ENCODE assay signal across 11 cellular contexts in genomic region chr14:50082308-50082742, GRCh38. TPM values are rescaled to one million over a fixed set of nuclear protein-coding genes. Genes with fewer than 3 reads are reported as not detected.
DNase-seq lines count a peak whose midpoint lies in the region; ATAC-seq and TF ChIP-seq lines count a peak whose summit lies in the region.
"Had no signal": no experiment of that assay in that cellular context is flagged by ENCODE, and none has a peak within 500 bp of the region (broad histone marks: within the 10 kb centered on the region; RNA-seq: fewer than 3 reads in every experiment).

No MANE protein-coding gene starts in this region.

- CTCF ChIA-PET in activated CD8-positive, alpha-beta T cell treated with anti-CD3 and anti-CD28 coated beads for 36 hours (lab: Charles Lee): interaction anchor here (0.6 to 3.4 kb wide), 20 partner anchors 10 to 229 kb away, joined by 3 to 30 read pairs (median 6); no protein-coding TSS in a partner anchor

- H3K27ac ChIP-seq in esophagus (ENCODE audit: low read depth in 2 of 2, low read length in 1 of 2) (peak overlapping the region; percentile 71 to 82), endodermal cell (ENCODE audit: low read depth, low read length) (no peak overlapping the region)
- H3K27ac ChIP-seq: brain microvascular endothelial cell had no signal

- H3K36me3 ChIP-seq in esophagus (ENCODE audit: control insufficient read depth in 2 of 2, insufficient read depth in 2 of 2, low read length in 1 of 2): no peaks in the 10 kb centered on the region
- H3K36me3 ChIP-seq in endodermal cell (ENCODE audit: control insufficient read depth, insufficient read depth, low read length): no peaks in the 10 kb centered on the region
- H3K36me3 ChIP-seq: brain microvascular endothelial cell had no signal

- POLR2A ChIA-PET in activated CD8-positive, alpha-beta T cell treated with anti-CD3 and anti-CD28 coated beads for 36 hours (lab: Charles Lee): interaction anchor here (0.6 to 3.9 kb wide), 28 partner anchors 9 to 461 kb away, joined by 3 to 67 read pairs (median 6); partner anchors contain the start of genes ARF6 and VCPKMT

- H3K9ac ChIP-seq in endodermal cell (ENCODE audit: extremely low read depth, low read length, poor library complexity, severe bottlenecking): no peak overlapping the region

- H3K4me3 ChIP-seq in esophagus (ENCODE audit: low read depth in 1 of 2, low read length in 2 of 2): no peak overlapping the region
- H3K4me3 ChIP-seq in endodermal cell (ENCODE audit: low read length): no peak overlapping the region

- WGBS in esophagus, 2 donors: 40 to 46% methylated on average over 8 of the region's 8 CpGs
- 90 to 94% methylated on average over 5 to 8 of the region's 8 CpGs for WGBS in endodermal cell (ENCODE audit: insufficient coverage in 1 of 2, insufficient read length in 1 of 2), 2 experiments

- in situ Hi-C loops in G401 (cut with HindIII; ENCODE audit: low sequenced_read_pairs): no loop called here

- H3K27me3 Mint-ChIP-seq in IgD-negative memory B cell: peaks cover 1% of the 10 kb centered on the region
- H3K27me3 Mint-ChIP-seq in activated CD8-positive, alpha-beta T cell treated with anti-CD3 and anti-CD28 coated beads for 36 hours: no peaks in the 10 kb centered on the region
- peaks cover 3% of the 10 kb centered on the region for H3K27me3 Mint-ChIP-seq in endodermal cell (ENCODE audit: insufficient read depth)

- peaks cover 2% of the 10 kb centered on the region for H3K36me3 Mint-ChIP-seq in IgD-negative memory B cell
- H3K36me3 Mint-ChIP-seq in activated CD8-positive, alpha-beta T cell treated with anti-CD3 and anti-CD28 coated beads for 36 hours (ENCODE audit: low read depth): peaks cover 23% of the 10 kb centered on the region
- no peaks in the 10 kb centered on the region for H3K36me3 Mint-ChIP-seq in endodermal cell (ENCODE audit: low read depth)

- H3K9me3 ChIP-seq in esophagus (ENCODE audit: control insufficient read depth in 2 of 2, insufficient read depth in 1 of 2, low read depth in 1 of 2, low read length in 1 of 2) (no peaks in the 10 kb centered on the region), endodermal cell (ENCODE audit: control insufficient read depth, low read length) (no peaks in the 10 kb centered on the region)

- H3K4me3 Mint-ChIP-seq in IgD-negative memory B cell (peak overlapping the region; percentile 55 to 83 (median 76)), endodermal cell (no peak overlapping the region)
- peak overlapping the region; percentile 83 for H3K4me3 Mint-ChIP-seq in activated CD8-positive, alpha-beta T cell treated with anti-CD3 and anti-CD28 coated beads for 36 hours

- intact Hi-C loops in activated CD8-positive, alpha-beta T cell treated with anti-CD3 and anti-CD28 coated beads for 36 hours (cut with micrococcal nuclease): loop anchor here (5.0 kb wide), 1 partner anchor 185 kb away; no protein-coding TSS in a partner anchor

- no peaks in the 10 kb centered on the region for H3K9me3 Mint-ChIP-seq in IgD-negative memory B cell
- no peaks in the 10 kb centered on the region for H3K9me3 Mint-ChIP-seq in activated CD8-positive, alpha-beta T cell treated with anti-CD3 and anti-CD28 coated beads for 36 hours
- H3K9me3 Mint-ChIP-seq in endodermal cell: peaks cover 4% of the 10 kb centered on the region

- no peaks in the 10 kb centered on the region for H3K4me1 ChIP-seq in esophagus (ENCODE audit: control insufficient read depth in 2 of 2, insufficient read depth in 2 of 2, low read length in 1 of 2)
- no peaks in the 10 kb centered on the region for H3K4me1 ChIP-seq in endodermal cell (ENCODE audit: control insufficient read depth, insufficient read depth, low read length)

- DNase-seq in activated CD8-positive, alpha-beta T cell treated with anti-CD3 and anti-CD28 coated beads for 36 hours: peak; percentile 90
- peak; percentile 47 for DNase-seq in stimulated activated CD8-positive, alpha-beta memory T cell treated with anti-CD3 and anti-CD28 coated beads, Interleukin-4, amount 100 ng/mL, for 24 hours (ENCODE audit: low read depth)
- DNase-seq in G401 (ENCODE audit: low spot score) (no peak), endodermal cell (no peak)
- DNase-seq: DMS79, NCI-H1417 had no signal

- H3K27me3 ChIP-seq in esophagus (ENCODE audit: control insufficient read depth in 1 of 2, insufficient read depth in 2 of 2, low read length in 2 of 2): no peaks in the 10 kb centered on the region
- H3K27me3 ChIP-seq in endodermal cell (ENCODE audit: control insufficient read depth, insufficient read depth, low read length, poor library complexity, severe bottlenecking): no peaks in the 10 kb centered on the region
- H3K27me3 ChIP-seq: brain microvascular endothelial cell had no signal

- ATAC-seq in activated CD8-positive, alpha-beta T cell treated with anti-CD3 and anti-CD28 coated beads for 36 hours: peak; percentile 34
- ATAC-seq in GM19395 (IDR thresholded peaks at IDR 0.05; ENCODE audit: unreplicated experiment): no peak
- no peak for ATAC-seq in HG02623 (IDR thresholded peaks at IDR 0.05; ENCODE audit: unreplicated experiment)

- no peak for TF ChIP-seq CTCF in activated CD8-positive, alpha-beta T cell treated with anti-CD3 and anti-CD28 coated beads for 36 hours (IDR thresholded peaks at IDR 0.05)
- TF ChIP-seq CTCF in endodermal cell (conservative IDR thresholded peaks at IDR 0.05): no peak

- H3K27ac Mint-ChIP-seq in IgD-negative memory B cell (peak overlapping the region; percentile 94 to 99 (median 98)), endodermal cell (no peak overlapping the region)
- H3K27ac Mint-ChIP-seq in activated CD8-positive, alpha-beta T cell treated with anti-CD3 and anti-CD28 coated beads for 36 hours: peak overlapping the region; percentile 98

- H3K4me1 Mint-ChIP-seq in IgD-negative memory B cell: peaks cover 49 to 60% (median 55%) of the 10 kb centered on the region in 3 donors
- peaks cover 73% of the 10 kb centered on the region for H3K4me1 Mint-ChIP-seq in activated CD8-positive, alpha-beta T cell treated with anti-CD3 and anti-CD28 coated beads for 36 hours (ENCODE audit: low read depth)
- H3K4me1 Mint-ChIP-seq in endodermal cell: no peaks in the 10 kb centered on the region

RNA-seq across cellular contexts. Expression of gene VCPKMT, which starts 34.0 kb away (rescaled TPM):
- polyA plus RNA-seq in IgD-negative memory B cell (14.0 TPM), esophagus (10 to 100 TPM in 1 of 2 donors, 1 to 10 TPM in 1; 7.1 to 15.5 TPM)
- 10 to 100 TPM; 11.4 to 11.6 TPM for total RNA-seq in activated CD8-positive, alpha-beta T cell treated with anti-CD3 and anti-CD28 coated beads for 36 hours
- 4.4 and 8.9 TPM in 2 replicates for total RNA-seq in G401 (2014; rRNA removed; shearing (Covaris generic))
- total RNA-seq in endodermal cell: 10 to 100 TPM in 1 of 2 donors, 1 to 10 TPM in 1; 9.6 to 13.4 TPM
- 13.3 TPM for polyA plus RNA-seq in endodermal cell (2013, experiment 1 of 2)
- polyA plus RNA-seq in endodermal cell (2013, experiment 2 of 2): 13.7 TPM

Comparison
In these comparisons a context has a peak if more than half of its experiments do, and no peak if none do; other contexts are left out.
1. DNase-seq: peak in activated CD8-positive, alpha-beta T cell treated with anti-CD3 and anti-CD28 coated beads for 36 hours (single experiment) and stimulated activated CD8-positive, alpha-beta memory T cell treated with anti-CD3 and anti-CD28 coated beads, Interleukin-4, amount 100 ng/mL, for 24 hours (single experiment); none in G401 (single experiment) and endodermal cell (single experiment).